ENCODE assay signal across 20 cellular contexts in genomic region chr2:75077909-75078308, GRCh38.
DNase-seq lines count a peak whose midpoint lies in the region; ATAC-seq, FAIRE-seq and TF ChIP-seq lines count a peak whose summit lies in the region.
"Had no signal": no experiment of that assay in that cellular context is flagged by ENCODE, and none has a peak within 500 bp of the region (broad histone marks: within the 10 kb centered on the region; RNA-seq: fewer than 3 reads in every experiment).

No MANE protein-coding gene starts in this region.

- no peaks in the 10 kb centered on the region for H3K9me3 Mint-ChIP-seq in activated CD8-positive, alpha-beta memory T cell treated with anti-CD3 and anti-CD28 coated beads, Interleukin-2, amount 10 ng/mL, durations not matched to agents 7 days and 5 days (ENCODE audit: low read depth)
- H3K9me3 Mint-ChIP-seq: CD8-positive, alpha-beta T cell had no signal

- no peak overlapping the region; the same call in 1 of the 2 replicates for H2AFZ ChIP-seq in GM12878 (ENCODE audit: control insufficient read depth, low read depth, low read length)

- FAIRE-seq in GM12878 (lab: Jason Lieb, UNC) = no peak
- FAIRE-seq: GM18507 had no signal

- no peak for TF ChIP-seq EP300 in GM12878 (IDR thresholded peaks at IDR 0.05; ENCODE audit: borderline replicate concordance in 1 of 2, control insufficient read depth in 1 of 2, low read depth in 2 of 2, low read length in 2 of 2)

- H3K9ac ChIP-seq in GM12878 (ENCODE audit: control insufficient read depth, insufficient read depth, low read length) = no peak overlapping the region
- H3K9ac ChIP-seq: BLaER1 treated with 17β-estradiol and CSF1 and Interleukin-3, amounts not matched to agents 10 nM and 100 nM had no signal

- no peaks in the 10 kb centered on the region for H3K36me3 Mint-ChIP-seq in activated CD8-positive, alpha-beta memory T cell treated with anti-CD3 and anti-CD28 coated beads, Interleukin-2, amount 10 ng/mL, durations not matched to agents 7 days and 5 days
- H3K36me3 Mint-ChIP-seq: CD8-positive, alpha-beta T cell had no signal

- no peaks in the 10 kb centered on the region for H3K27me3 ChIP-seq in GM12878 (replicated peaks in 1 of 2; ENCODE audit: control insufficient read depth in 2 of 2, insufficient read depth in 2 of 2, low read length in 1 of 2)
- H3K27me3 ChIP-seq: BLaER1 treated with 17β-estradiol and CSF1 and Interleukin-3, amounts not matched to agents 10 nM and 100 nM had no signal

- H3K27me3 Mint-ChIP-seq in activated CD8-positive, alpha-beta memory T cell treated with anti-CD3 and anti-CD28 coated beads, Interleukin-2, amount 10 ng/mL, durations not matched to agents 7 days and 5 days = no peaks in the 10 kb centered on the region

- no peak overlapping the region for H3K4me3 ChIP-seq in GM12865 (ENCODE audit: low read depth, low read length)
- H3K4me3 ChIP-seq in GM12878 = no peak overlapping the region
- H3K4me3 ChIP-seq: BLaER1 treated with 17β-estradiol and CSF1 and Interleukin-3, amounts not matched to agents 10 nM and 100 nM had no signal

- no peak for TF ChIP-seq RAD21 in GM12878 (IDR thresholded peaks at IDR 0.05; ENCODE audit: insufficient read depth, low read depth, low read length)

- no peaks in the 10 kb centered on the region for H4K20me1 ChIP-seq in GM12878 (ENCODE audit: control insufficient read depth, insufficient read depth)
- H4K20me1 ChIP-seq: BLaER1 treated with 17β-estradiol and CSF1 and Interleukin-3, amounts not matched to agents 10 nM and 100 nM had no signal

- no TSS peak for BruUV-seq in GM12878 (replicated peaks; lab: Mats Ljungman, UMichigan)

- no peak overlapping the region for H3K4me3 Mint-ChIP-seq in activated CD8-positive, alpha-beta memory T cell treated with anti-CD3 and anti-CD28 coated beads, Interleukin-2, amount 10 ng/mL, durations not matched to agents 7 days and 5 days
- H3K4me3 Mint-ChIP-seq: CD8-positive, alpha-beta T cell had no signal

- H3K79me2 ChIP-seq in GM12878 (ENCODE audit: control insufficient read depth, insufficient read depth, low read length) = no peaks in the 10 kb centered on the region

- DNase-seq in GM12865 (ENCODE audit: low read depth) = peak; percentile 33
- no peak for DNase-seq in GM12878 (ENCODE audit: low read depth, low spot score)
- DNase-seq in activated CD8-positive, alpha-beta memory T cell treated with anti-CD3 and anti-CD28 coated beads, Interleukin-2, amount 10 ng/mL, durations not matched to agents 7 days and 5 days = no peak
- no peak for DNase-seq in activated CD4-positive, CD25-positive, alpha-beta regulatory T cell treated with anti-CD3 and anti-CD28 coated beads, Interleukin-2, amount 50 U/mL, for 72 hours
- DNase-seq: 8988T; Calu3; CD8-positive, alpha-beta T cell; DMS79 treated with DMSO at 0.1 percent for 48 hours; GF-D8; GOT3; H7; Kasumi-1; KG1 had no signal

- TF ChIP-seq POLR2A in GM12878 (IDR thresholded peaks at IDR 0.05; ENCODE audit: low read depth, low read length) = no peak

- SMC1A ChIA-PET in GM12878 (lab: Charles Lee; ENCODE audit: uncharacterized antibody, unreplicated experiment) = interaction anchor here (1.1 to 6.3 kb wide), 9 partner anchors 10 to 580 kb away, joined by 3 to 39 read pairs (median 8); no protein-coding TSS in a partner anchor

- POLR2A ChIA-PET in GM12878 (lab: Charles Lee) = interaction anchor here (1.2 to 1.6 kb wide), 2 partner anchors 12 to 20 kb away, joined by 3 to 8 read pairs; no protein-coding TSS in a partner anchor

- H3K27ac ChIP-seq in GM12878 (ENCODE audit: control insufficient read depth, insufficient read depth) = no peak overlapping the region
- H3K27ac ChIP-seq: BLaER1 treated with 17β-estradiol and CSF1 and Interleukin-3, amounts not matched to agents 10 nM and 100 nM had no signal

- 0% methylated on average over 4 of the region's 4 CpGs for WGBS in GM12878 (ENCODE audit: insufficient coverage, insufficient replicate concordance, low lambda C conversion rate, missing lambda C conversion rate)

- TF ChIP-seq CTCF in GM12865 (IDR thresholded peaks at IDR 0.05; ENCODE audit: insufficient read depth, low read depth, low read length, missing control alignments) (no peak), GM12878 (IDR thresholded peaks at IDR 0.05 in 2 of 3, conservative IDR thresholded peaks at IDR 0.05 in 1 of 3; ENCODE audit: control insufficient read depth in 2 of 3, extremely low read depth in 1 of 3, insufficient read depth in 1 of 3, low read depth in 3 of 3, low read length in 3 of 3) (no peak)

- RAD21 ChIA-PET in GM12878 (lab: Charles Lee; ENCODE audit: unreplicated experiment) = interaction anchor here (0.7 to 5.7 kb wide), 6 partner anchors 20 to 390 kb away, joined by 3 to 50 read pairs (median 3); partner anchors contain the start of gene TACR1

- no peaks in the 10 kb centered on the region for H3K36me3 ChIP-seq in GM12878 (ENCODE audit: control insufficient read depth in 2 of 2, insufficient read depth in 2 of 2, low read length in 1 of 2)
- H3K36me3 ChIP-seq: BLaER1 treated with 17β-estradiol and CSF1 and Interleukin-3, amounts not matched to agents 10 nM and 100 nM had no signal

- in situ Hi-C loops in GM12878 (cut with MboI) = no loop called here

- H3K9me3 ChIP-seq in GM12878 (replicated peaks; ENCODE audit: control insufficient read depth, insufficient read depth, low read length) = no peaks in the 10 kb centered on the region
- H3K9me3 ChIP-seq: BLaER1 treated with 17β-estradiol and CSF1 and Interleukin-3, amounts not matched to agents 10 nM and 100 nM had no signal

- intact Hi-C loops in GM12878 (cut with micrococcal nuclease; ENCODE audit: unreplicated experiment) = no loop called here

- peaks cover 8% of the 10 kb centered on the region for H3K4me1 ChIP-seq in GM12878 (ENCODE audit: control insufficient read depth, insufficient read depth, low read length)
- H3K4me1 ChIP-seq: BLaER1 treated with 17β-estradiol and CSF1 and Interleukin-3, amounts not matched to agents 10 nM and 100 nM had no signal

- ATAC-seq in GM18502 (IDR thresholded peaks at IDR 0.05; ENCODE audit: poor library complexity, unreplicated experiment) (peak; percentile 57), GM21360 (IDR thresholded peaks at IDR 0.05; ENCODE audit: unreplicated experiment) (peak; percentile 60), GM12878 (peak; percentile 67), SK-N-SH treated with all-trans-retinoic acid at 6 μM for 48 hours (no peak), GM21529 (IDR thresholded peaks at IDR 0.05; ENCODE audit: unreplicated experiment) (no peak)
- no peak for ATAC-seq in activated CD8-positive, alpha-beta memory T cell treated with anti-CD3 and anti-CD28 coated beads, Interleukin-2, amount 10 ng/mL, durations not matched to agents 7 days and 5 days
- ATAC-seq: CD8-positive, alpha-beta T cell; HCT116 had no signal

- H3K4me2 ChIP-seq in GM12878 (ENCODE audit: control insufficient read depth, insufficient read depth) = no peak overlapping the region
- H3K4me2 ChIP-seq: BLaER1 treated with 17β-estradiol and CSF1 and Interleukin-3, amounts not matched to agents 10 nM and 100 nM had no signal

- H3K4me1 Mint-ChIP-seq in activated CD8-positive, alpha-beta memory T cell treated with anti-CD3 and anti-CD28 coated beads, Interleukin-2, amount 10 ng/mL, durations not matched to agents 7 days and 5 days = no peaks in the 10 kb centered on the region

- H3K27ac Mint-ChIP-seq in activated CD8-positive, alpha-beta memory T cell treated with anti-CD3 and anti-CD28 coated beads, Interleukin-2, amount 10 ng/mL, durations not matched to agents 7 days and 5 days = no peak overlapping the region
- H3K27ac Mint-ChIP-seq: CD8-positive, alpha-beta T cell had no signal

- CTCF ChIA-PET in GM12878 (lab: Yijun Ruan, JAX) = interaction anchor here (0.8 to 6.3 kb wide), 7 partner anchors 12 to 551 kb away, joined by 3 to 95 read pairs (median 4); partner anchors contain the start of gene TACR1
- CTCF ChIA-PET in activated CD8-positive, alpha-beta memory T cell treated with anti-CD3 and anti-CD28 coated beads, Interleukin-2, amount 10 ng/mL, durations not matched to agents 7 days and 5 days (lab: Charles Lee) = interaction anchor here (0.7 to 5.5 kb wide), 2 partner anchors 12 to 363 kb away, joined by 3 to 24 read pairs; no protein-coding TSS in a partner anchor

TF ChIP-seq in GM12878, 131 proteins besides CTCF, POLR2A, EP300 and RAD21 (continues in another document):
- TF ChIP-seq MYB (IDR thresholded peaks at IDR 0.05; ENCODE audit: borderline replicate concordance, low read depth, low read length) (no peak), JUNB (IDR thresholded peaks at IDR 0.05) (peak; percentile 65), LARP7 (IDR thresholded peaks at IDR 0.05) (no peak)

TF ChIP-seq in SK-N-SH treated with all-trans-retinoic acid at 6 μM for 48 hours, 23 proteins besides CTCF, POLR2A, EP300 and RAD21 (continues in another document):
- TF ChIP-seq PPARA (CRISPR knock-in tag; IDR thresholded peaks at IDR 0.05; ENCODE audit: borderline replicate concordance) = no peak
- TF ChIP-seq ARNTL (CRISPR knock-in tag; IDR thresholded peaks at IDR 0.05; ENCODE audit: borderline replicate concordance, low read depth) = no peak
- TF ChIP-seq GLIS3 (CRISPR knock-in tag; IDR thresholded peaks at IDR 0.05) = no peak
- TF ChIP-seq SNAI2 (CRISPR knock-in tag; IDR thresholded peaks at IDR 0.05) = no peak
- no peak for TF ChIP-seq BACH2 (CRISPR knock-in tag; IDR thresholded peaks at IDR 0.05; ENCODE audit: borderline replicate concordance)
- TF ChIP-seq ZFP3 (CRISPR knock-in tag; IDR thresholded peaks at IDR 0.05) = no peak
- no peak for TF ChIP-seq TOX (CRISPR knock-in tag; IDR thresholded peaks at IDR 0.05; ENCODE audit: borderline replicate concordance)
- TF ChIP-seq ISL1 (CRISPR knock-in tag; IDR thresholded peaks at IDR 0.05) = no peak
- no peak for TF ChIP-seq PATZ1 (CRISPR knock-in tag; IDR thresholded peaks at IDR 0.05; ENCODE audit: borderline replicate concordance)
- no peak for TF ChIP-seq ESRRG (CRISPR knock-in tag; IDR thresholded peaks at IDR 0.05)
- TF ChIP-seq ZFP30 (CRISPR knock-in tag; IDR thresholded peaks at IDR 0.05) = no peak

Comparison
In these comparisons a context has a peak if more than half of its experiments do, and no peak if none do; other contexts are left out.
1. ATAC-seq: peak in GM18502 (single experiment), GM21360 (single experiment) and GM12878 (single experiment); none in activated CD8-positive, alpha-beta memory T cell treated with anti-CD3 and anti-CD28 coated beads, Interleukin-2, amount 10 ng/mL, durations not matched to agents 7 days and 5 days (single experiment), SK-N-SH treated with all-trans-retinoic acid at 6 μM for 48 hours (single experiment) and GM21529 (single experiment).